In genomic region chr10:44974628-44975431, GRCh38 we compare ENCODE assay signal across 8 cellular contexts. TPM values are rescaled to one million over a fixed set of nuclear protein-coding genes. Genes with fewer than 3 reads are reported as not detected.
DNase-seq lines count a peak whose midpoint lies in the region; ATAC-seq and TF ChIP-seq lines count a peak whose summit lies in the region.

No MANE protein-coding gene starts in this region.

- H3K27me3 ChIP-seq in BJ (ENCODE audit: control insufficient read depth, insufficient read depth, low read length) (no peaks in the 10 kb centered on the region), Panc1 (ENCODE audit: control insufficient read depth, insufficient read depth, low read length) (no peaks in the 10 kb centered on the region), suprapubic skin (no peaks in the 10 kb centered on the region)

- TF ChIP-seq EP300 in suprapubic skin (IDR thresholded peaks at IDR 0.05), result no peak

- peaks cover 22% of the 10 kb centered on the region for H3K36me3 Mint-ChIP-seq in nephron (ENCODE audit: low read depth)

- H3K4me3 Mint-ChIP-seq in nephron, result peak overlapping the region; percentile 56 to 69 (median 60)

- 7% methylated on average over 22 of the region's 46 CpGs for WGBS in suprapubic skin

- no peaks in the 10 kb centered on the region for H3K9me3 ChIP-seq in Panc1 (ENCODE audit: control insufficient read depth, insufficient read depth, low read depth, low read length)
- H3K9me3 ChIP-seq in suprapubic skin, result no peaks in the 10 kb centered on the region

- intact Hi-C loops in Panc1 (cut with micrococcal nuclease; ENCODE audit: unreplicated experiment), result loop anchor here (2.0 kb wide), 1 partner anchor 42 kb away; no protein-coding TSS in a partner anchor

- H3K4me1 Mint-ChIP-seq in nephron, result peaks cover 57% of the 10 kb centered on the region

- H3K4me3 ChIP-seq in BJ (ENCODE audit: low read depth, low read length), result peak overlapping the region; percentile 37
- H3K4me3 ChIP-seq in Panc1 (ENCODE audit: low read depth in 2 of 2, low read length in 2 of 2), result peak overlapping the region; percentile 46 to 65
- peak overlapping the region; percentile 54 for H3K4me3 ChIP-seq in fibroblast of the aortic adventitia (ENCODE audit: low read depth, low read length)
- peak overlapping the region; percentile 42 for H3K4me3 ChIP-seq in suprapubic skin

- BruUV-seq in Panc1 (replicated peaks; lab: Mats Ljungman, UMichigan), result no TSS peak

- TF ChIP-seq POLR2A in GM18951 (IDR thresholded peaks at IDR 0.05; ENCODE audit: extremely low read depth, insufficient read depth, insufficient read length) (peak; percentile 44), suprapubic skin (IDR thresholded peaks at IDR 0.05) (no peak)

- H3K27ac ChIP-seq in Panc1 (ENCODE audit: low read length) (peak overlapping the region; percentile 96), suprapubic skin (peak overlapping the region; percentile 57)

- TF ChIP-seq CTCF in BJ (IDR thresholded peaks at IDR 0.05; ENCODE audit: insufficient read depth, low read depth, low read length) (peak; percentile 71), Panc1 (IDR thresholded peaks at IDR 0.05) (peak; percentile 100), fibroblast of the aortic adventitia (IDR thresholded peaks at IDR 0.05; ENCODE audit: insufficient read depth, low read length) (peak; percentile 69), nephron (IDR thresholded peaks at IDR 0.05; ENCODE audit: unreplicated experiment in 3 of 3) (peak; percentile 95 to 98 (median 96)), suprapubic skin (IDR thresholded peaks at IDR 0.05) (peak; percentile 87 to 98)

- H3K27me3 Mint-ChIP-seq in nephron (ENCODE audit: low read depth), result no peaks in the 10 kb centered on the region

- in situ Hi-C loops in GM18951 (cut with MboI; ENCODE audit: low sequenced_read_pairs, unreplicated experiment), result no loop called here
- in situ Hi-C loops in Panc1 (cut with HindIII; ENCODE audit: low pct_unique_long_range_greater_than_20kb, low sequenced_read_pairs), result no loop called here

- peak; percentile 51 for ATAC-seq in HG03108 (IDR thresholded peaks at IDR 0.05; ENCODE audit: unreplicated experiment)
- peak; percentile 84 for ATAC-seq in Panc1

- CTCF ChIA-PET in BJ (lab: Yijun Ruan, JAX), result interaction anchor here (0.7 to 2.2 kb wide), 12 partner anchors 7 to 97 kb away, joined by 3 to 17 read pairs (median 4); no protein-coding TSS in a partner anchor
- CTCF ChIA-PET in Panc1 (lab: Charles Lee), result interaction anchor here (1.5 to 2.3 kb wide), 2 partner anchors 12 to 41 kb away, joined by 6 to 17 read pairs; no protein-coding TSS in a partner anchor

- H3K36me3 ChIP-seq in BJ (ENCODE audit: control insufficient read depth, insufficient read depth, low read length), result no peaks in the 10 kb centered on the region; the same call in 1 of the 2 replicates
- H3K36me3 ChIP-seq in Panc1 (ENCODE audit: control insufficient read depth, insufficient read depth, low read length), result no peaks in the 10 kb centered on the region
- peaks cover 12% of the 10 kb centered on the region for H3K36me3 ChIP-seq in suprapubic skin

- POLR2A ChIA-PET in BJ (lab: Charles Lee), result no interaction called here
- POLR2A ChIA-PET in Panc1 (lab: Charles Lee), result no interaction called here

- H3K27ac Mint-ChIP-seq in nephron, result peak overlapping the region; percentile 77 to 89 (median 83)

- H3K9me3 Mint-ChIP-seq in nephron, result no peaks in the 10 kb centered on the region

- DNase-seq in BJ (ENCODE audit: low read depth), result no peak
- no peak for DNase-seq in Panc1 (ENCODE audit: low read depth, low spot score)
- DNase-seq in activated T-helper 9 cell treated with anti-CD3 and anti-CD28 coated beads, Interleukin-2, amount 50 U/mL, for 16 hours (ENCODE audit: low read depth), result peak; percentile 53
- DNase-seq in fibroblast of the aortic adventitia (ENCODE audit: low read depth), result peak; percentile 73
- DNase-seq in suprapubic skin (ENCODE audit: low spot score in 2 of 2), result peak; percentile 78 to 83

- H3K4me1 ChIP-seq in Panc1 (ENCODE audit: control insufficient read depth, insufficient read depth, low read length), result peaks cover 57% of the 10 kb centered on the region
- peaks cover 51% of the 10 kb centered on the region for H3K4me1 ChIP-seq in suprapubic skin

RNA-seq across cellular contexts. Expression of gene DEPP1, which starts 3.8 kb away (rescaled TPM):
- polyA plus RNA-seq in BJ (2011; rRNA removed), result 7.0 and 11.9 TPM in 2 replicates
- polyA minus RNA-seq in BJ (2011; rRNA and poly(A)+ RNA removed), result 12.0 and 17.5 TPM in 2 replicates
- 16.6 TPM for total RNA-seq in Panc1 (2021; ENCODE audit: unreplicated experiment)
- polyA plus RNA-seq in Panc1 (2012; ENCODE audit: insufficient read length), result 26.2 TPM
- total RNA-seq in fibroblast of the aortic adventitia (ENCODE audit: low replicate concordance), result 17.3 and 73.8 TPM in 2 replicates
- 100 to 1,000 TPM in 1 of 4 donors, 10 to 100 TPM in 3; 27.5 to 101 (median 38.2) TPM for total RNA-seq in suprapubic skin

RNA-seq across cellular contexts. Expression of gene RASSF4, which starts 15.2 kb away (rescaled TPM):
- polyA plus RNA-seq in BJ (2011; rRNA removed), result 2.5 and 3.9 TPM in 2 replicates
- polyA minus RNA-seq in BJ (2011; rRNA and poly(A)+ RNA removed), result 3.0 and 3.6 TPM in 2 replicates
- total RNA-seq in Panc1 (2021; ENCODE audit: unreplicated experiment) (13.9 TPM), fibroblast of the aortic adventitia (ENCODE audit: low replicate concordance) (1.9 and 3.8 TPM in 2 replicates), suprapubic skin (10 to 100 TPM in 2 of 4 donors, 1 to 10 TPM in 2; 4.4 to 23.3 (median 12.9) TPM)
- polyA plus RNA-seq in Panc1 (2012; ENCODE audit: insufficient read length), result 15.7 TPM

RNA-seq across cellular contexts. Expression of gene ZNF22, which starts 25.9 kb away (rescaled TPM):
- 7.2 and 13.0 TPM in 2 replicates for polyA plus RNA-seq in BJ (2011; rRNA removed)
- 2.2 and 2.5 TPM in 2 replicates for polyA minus RNA-seq in BJ (2011; rRNA and poly(A)+ RNA removed)
- total RNA-seq in Panc1 (2021; ENCODE audit: unreplicated experiment) (14.6 TPM), fibroblast of the aortic adventitia (ENCODE audit: low replicate concordance) (4.4 and 16.6 TPM in 2 replicates), suprapubic skin (10 to 100 TPM in 1 of 4 donors, 1 to 10 TPM in 3; 6.7 to 15.1 (median 8.5) TPM)
- polyA plus RNA-seq in Panc1 (2012; ENCODE audit: insufficient read length), result 7.9 TPM

Comparison
In these comparisons a context has a peak if more than half of its experiments do, and no peak if none do; other contexts are left out.
1. DNase-seq: peak in activated T-helper 9 cell treated with anti-CD3 and anti-CD28 coated beads, Interleukin-2, amount 50 U/mL, for 16 hours (single experiment), fibroblast of the aortic adventitia (single experiment) and suprapubic skin (2 of 2); none in BJ (single experiment) and Panc1 (single experiment).
2. Peak in every context shown above with its lines, with median percentiles within 50 percentile points of each other: H3K4me3 ChIP-seq and CTCF ChIP-seq.